Comparison of ENCODE assay signal across 18 cellular contexts in genomic region chr12:101204598-101205304, GRCh38. TPM values are rescaled to one million over a fixed set of nuclear protein-coding genes. Genes with fewer than 3 reads are reported as not detected.
DNase-seq lines count a peak whose midpoint lies in the region; ATAC-seq and TF ChIP-seq lines count a peak whose summit lies in the region.
"Had no signal": no experiment of that assay in that cellular context is flagged by ENCODE, and none has a peak within 500 bp of the region (broad histone marks: within the 10 kb centered on the region; RNA-seq: fewer than 3 reads in every experiment).

No MANE protein-coding gene starts in this region.

- H3K79me2 ChIP-seq in H9 (ENCODE audit: insufficient read depth, low read length) (no peaks in the 10 kb centered on the region), mesendoderm (ENCODE audit: control insufficient read depth, insufficient read depth, low read length) (no peaks in the 10 kb centered on the region)

- H4K8ac ChIP-seq in H9 (replicated peaks; ENCODE audit: insufficient read length, low read depth, low read length) (no peak overlapping the region), mesendoderm (ENCODE audit: low read depth, low read length) (no peak overlapping the region)

- peaks cover 14% of the 10 kb centered on the region for H3K27me3 Mint-ChIP-seq in H9 (ENCODE audit: low read depth)
- H3K27me3 Mint-ChIP-seq in WTC11 (ENCODE audit: low read depth): peaks cover 22% of the 10 kb centered on the region

- H2AK5ac ChIP-seq in H9 (ENCODE audit: insufficient read length, low read length) (no peak overlapping the region), mesendoderm (ENCODE audit: low read length) (no peak overlapping the region)

- H3K56ac ChIP-seq in H9 (ENCODE audit: insufficient read length, low read depth, low read length) (no peak overlapping the region), mesendoderm (ENCODE audit: low read length) (no peak overlapping the region)

- H3K9me3 Mint-ChIP-seq in H9 (no peaks in the 10 kb centered on the region), WTC11 (no peaks in the 10 kb centered on the region)
- H3K9me3 Mint-ChIP-seq: IgD-negative memory B cell had no signal

- TF ChIP-seq CTCF in H9 (conservative IDR thresholded peaks at IDR 0.05) (no peak), WTC11 (IDR thresholded peaks at IDR 0.05) (no peak)

- H3K4me1 ChIP-seq in H9 (ENCODE audit: insufficient read depth, low read length) (no peaks in the 10 kb centered on the region), mesendoderm (ENCODE audit: control insufficient read depth, low read depth, low read length) (no peaks in the 10 kb centered on the region)
- H3K4me1 ChIP-seq: BLaER1 treated with 17β-estradiol and CSF1 and Interleukin-3, amounts not matched to agents 10 nM and 100 nM; Peyer's patch had no signal

- H3K9me3 ChIP-seq in H9 (ENCODE audit: control insufficient read depth, low read depth, low read length): no peaks in the 10 kb centered on the region
- H3K9me3 ChIP-seq: Peyer's patch had no signal

- no peak overlapping the region for H3T11ph ChIP-seq in H9 (ENCODE audit: low read length)

- H3K23ac ChIP-seq in H9 (ENCODE audit: insufficient read length, low read depth, low read length) (no peak overlapping the region), mesendoderm (ENCODE audit: low read length) (no peak overlapping the region)

- H2BK5ac ChIP-seq in H9 (ENCODE audit: insufficient read length, low read length) (no peak overlapping the region), mesendoderm (ENCODE audit: low read length) (no peak overlapping the region)

- H3K27ac Mint-ChIP-seq in H9: peak overlapping the region in 2 of 3 experiments; percentile 7 to 53; a peak in 1 of 7 replicates
- no peak overlapping the region for H3K27ac Mint-ChIP-seq in WTC11
- H3K27ac Mint-ChIP-seq: IgD-negative memory B cell had no signal

- H2BK15ac ChIP-seq in H9 (ENCODE audit: low read depth, low read length) (no peak overlapping the region), mesendoderm (replicated peaks; ENCODE audit: low read depth) (no peak overlapping the region)

- H4K20me1 ChIP-seq in H9 (ENCODE audit: control insufficient read depth, insufficient read depth, insufficient read length): no peaks in the 10 kb centered on the region
- H4K20me1 ChIP-seq: BLaER1 treated with 17β-estradiol and CSF1 and Interleukin-3, amounts not matched to agents 10 nM and 100 nM had no signal

- no peak overlapping the region for H3K4ac ChIP-seq in H9 (ENCODE audit: low read depth, low read length)
- H3K4ac ChIP-seq in mesendoderm (ENCODE audit: low read depth, low read length): no peak overlapping the region

- no peak overlapping the region for H2BK12ac ChIP-seq in H9 (ENCODE audit: insufficient read length, low read depth, low read length)

- no peak overlapping the region for H3K14ac ChIP-seq in H9 (ENCODE audit: insufficient read depth, low read length)

- H3K18ac ChIP-seq in H9 (ENCODE audit: insufficient read length, low read depth, low read length) (no peak overlapping the region), mesendoderm (ENCODE audit: low read length) (no peak overlapping the region)

- H3K23me2 ChIP-seq in H9 (ENCODE audit: insufficient read length, low read depth, low read length, poor library complexity, severe bottlenecking): peaks cover 4% of the 10 kb centered on the region

- ATAC-seq in GM18868 (IDR thresholded peaks at IDR 0.05; ENCODE audit: unreplicated experiment): peak; percentile 69
- ATAC-seq in WTC11: peak; percentile 80

- H4K5ac ChIP-seq in H9 (ENCODE audit: insufficient read length, low read depth, low read length) (no peak overlapping the region), mesendoderm (ENCODE audit: low read length) (no peak overlapping the region)

- H3K4me3 ChIP-seq in mesendoderm (ENCODE audit: low read length): no peak overlapping the region
- H3K4me3 ChIP-seq: BLaER1 treated with 17β-estradiol and CSF1 and Interleukin-3, amounts not matched to agents 10 nM and 100 nM; Peyer's patch had no signal

- H4K91ac ChIP-seq in H9 (ENCODE audit: insufficient read length, low read depth, low read length): no peak overlapping the region

- H2BK120ac ChIP-seq in H9 (ENCODE audit: low read depth, low read length, poor library complexity, severe bottlenecking) (no peak overlapping the region), mesendoderm (ENCODE audit: low read depth, low read length) (no peak overlapping the region)

- H3K4me3 Mint-ChIP-seq in H9: no peak overlapping the region
- no peak overlapping the region for H3K4me3 Mint-ChIP-seq in WTC11
- H3K4me3 Mint-ChIP-seq: IgD-negative memory B cell had no signal

- H3K36me3 ChIP-seq in mesendoderm (ENCODE audit: control insufficient read depth, insufficient read depth, low read length): no peaks in the 10 kb centered on the region
- H3K36me3 ChIP-seq: BLaER1 treated with 17β-estradiol and CSF1 and Interleukin-3, amounts not matched to agents 10 nM and 100 nM; Peyer's patch had no signal

- H3K27me3 ChIP-seq in H9 (ENCODE audit: insufficient read depth, low read length) (peaks cover 3% of the 10 kb centered on the region; the same call in 1 of the 2 replicates), mesendoderm (ENCODE audit: insufficient read depth, low read length, poor library complexity) (peaks cover 2% of the 10 kb centered on the region)
- H3K27me3 ChIP-seq: Peyer's patch had no signal

- CTCF ChIA-PET in WTC11 (lab: Charles Lee): interaction anchor here (1.0 to 1.1 kb wide), 2 partner anchors 32 to 464 kb away, joined by 3 read pairs; no protein-coding TSS in a partner anchor

- POLR2A ChIA-PET in WTC11 (lab: Charles Lee): no interaction called here

- H3K27ac ChIP-seq in H9 (ENCODE audit: insufficient read length, low read depth, low read length) (no peak overlapping the region), mesendoderm (ENCODE audit: low read depth, low read length) (no peak overlapping the region)
- H3K27ac ChIP-seq: BLaER1 treated with 17β-estradiol and CSF1 and Interleukin-3, amounts not matched to agents 10 nM and 100 nM; Peyer's patch had no signal

- DNase-seq in H9 (peak; percentile 64), WTC11 (ENCODE audit: low spot score) (no peak), mesendoderm (peak; percentile 40), CD1c-positive myeloid dendritic cell (ENCODE audit: extremely low spot score) (no peak), superior temporal gyrus (ENCODE audit: extremely low spot score) (no peak), NCI-H1048 (lab: John Stamatoyannopoulos, UW) (no peak)
- DNase-seq in activated T-cell treated with anti-CD3 and anti-CD28 coated beads, Interleukin-2, amount 50 U/mL, for 48 hours: no peak
- DNase-seq: HCEC 1CT, MV-4-11, NCI-H146, NCI-H2107, NCI-H774, Peyer's patch, SHP77 had no signal

- H3K4me1 Mint-ChIP-seq in H9: peaks cover 9 to 11% of the 10 kb centered on the region in 2 experiments; a peak in 3 of 4 replicates
- peaks cover 15% of the 10 kb centered on the region for H3K4me1 Mint-ChIP-seq in WTC11
- H3K4me1 Mint-ChIP-seq: IgD-negative memory B cell had no signal

- H3K9ac ChIP-seq in H9 (ENCODE audit: extremely low read depth, insufficient read length, low read length): no peak overlapping the region
- H3K9ac ChIP-seq in mesendoderm (ENCODE audit: low read length): no peak overlapping the region
- H3K9ac ChIP-seq: BLaER1 treated with 17β-estradiol and CSF1 and Interleukin-3, amounts not matched to agents 10 nM and 100 nM had no signal

- H3K4me2 ChIP-seq in H9 (ENCODE audit: insufficient read depth, insufficient read length, low read length): no peak overlapping the region
- no peak overlapping the region for H3K4me2 ChIP-seq in mesendoderm (ENCODE audit: low read length)
- H3K4me2 ChIP-seq: BLaER1 treated with 17β-estradiol and CSF1 and Interleukin-3, amounts not matched to agents 10 nM and 100 nM had no signal

- H3K36me3 Mint-ChIP-seq in H9 (ENCODE audit: insufficient read depth in 1 of 3, low read depth in 3 of 3): no peaks in the 10 kb centered on the region
- H3K36me3 Mint-ChIP-seq in WTC11: no peaks in the 10 kb centered on the region

- WGBS in H9 (ENCODE audit: extremely low coverage, insufficient read length, low lambda C conversion rate): no CpG with 5 or more reads among the region's 4 CpGs
- no CpG with 5 or more reads among the region's 4 CpGs for whole genome bisulfite sequencing in mesendoderm (ENCODE audit: extremely low coverage, insufficient coverage, low lambda C conversion rate)

- no peaks in the 10 kb centered on the region for H3K79me1 ChIP-seq in H9 (ENCODE audit: insufficient read depth, low read depth, low read length, poor library complexity, severe bottlenecking)
- no peaks in the 10 kb centered on the region for H3K79me1 ChIP-seq in mesendoderm (ENCODE audit: low read length)

- peak overlapping the region; percentile 52 for H2AFZ ChIP-seq in H9 (ENCODE audit: low read length)

- H2BK20ac ChIP-seq in H9 (ENCODE audit: low read depth, low read length, poor library complexity, severe bottlenecking): no peak overlapping the region

TF ChIP-seq in WTC11, 78 proteins besides CTCF, POLR2A, EP300 and RAD21:
- TF ChIP-seq JUN (CRISPR knock-in tag; IDR thresholded peaks at IDR 0.05) (no peak), USF1 (CRISPR knock-in tag; IDR thresholded peaks at IDR 0.05) (peak; percentile 31; the same call in 1 of the 2 replicates), USF2 (CRISPR knock-in tag; IDR thresholded peaks at IDR 0.05) (peak; percentile 80)

RNA-seq across cellular contexts. Expression of gene SLC5A8, which starts 5.3 kb away (rescaled TPM):
- 0.07 TPM in 2 replicates for total RNA-seq in H9 (2021)
- total RNA-seq in WTC11 (2021): 0.05 to 0.07 TPM in 2 of 3 replicates, not detected in the other
- 0.01 TPM for polyA plus RNA-seq in mesendoderm (2013, experiment 1 of 2)
- polyA plus RNA-seq in mesendoderm (2013, experiment 2 of 2): 0.04 TPM
- total RNA-seq: T-helper 2 cell treated with Interferon-gamma antibody and Interleukin-4, amounts not matched to agents 100 ng/mL and 5 ng/mL, for 36 hours had no signal
- polyA plus RNA-seq: IgD-negative memory B cell had no signal

Comparison
In these comparisons a context has a peak if more than half of its experiments do, and no peak if none do; other contexts are left out.
1. DNase-seq: peak in H9 (single experiment) and mesendoderm (single experiment); none in WTC11 (single experiment), CD1c-positive myeloid dendritic cell (single experiment), superior temporal gyrus (single experiment), activated T-cell treated with anti-CD3 and anti-CD28 coated beads, Interleukin-2, amount 50 U/mL, for 48 hours (0 of 2) and NCI-H1048 (single experiment).